Comparison of ENCODE assay signal across 31 cellular contexts in the genomic region with DNA sequence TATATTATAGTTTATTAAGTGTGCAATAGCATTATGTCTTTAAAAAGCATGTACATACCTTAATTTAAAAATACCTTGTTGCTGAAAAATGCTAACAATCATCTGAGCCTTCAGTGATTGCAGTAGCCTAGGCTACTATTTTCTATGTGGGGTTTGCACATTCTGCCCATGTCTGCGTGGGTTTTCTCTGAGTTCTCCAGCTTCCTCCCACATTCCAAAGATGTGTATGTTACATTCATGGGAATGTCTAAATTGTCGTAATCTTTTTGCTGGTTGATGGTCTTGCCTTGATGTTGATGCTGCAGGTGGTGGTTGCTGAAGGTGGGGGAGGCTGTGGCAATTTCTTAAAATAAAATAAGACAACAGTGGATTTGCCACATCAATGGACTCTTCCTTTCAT. TPM values are rescaled to one million over a fixed set of nuclear protein-coding genes. Genes with fewer than 3 reads are reported as not detected.
"Had no signal": no experiment of that assay in that cellular context is flagged by ENCODE, and none has a peak within 500 bp of the region (broad histone marks: within the 10 kb centered on the region; RNA-seq: fewer than 3 reads in every experiment).

No MANE protein-coding gene starts in this region.

- ATAC-seq: activated CD8-positive, alpha-beta memory T cell treated with anti-CD3 and anti-CD28 coated beads, Interleukin-2, amount 10 ng/mL, durations not matched to agents 7 days and 5 days; activated CD8-positive, alpha-beta T cell treated with anti-CD3 and anti-CD28 coated beads, Interleukin-2, amount 10 ng/mL, durations not matched to agents 7 days and 5 days; activated naive CD8-positive, alpha-beta T cell treated with anti-CD3 and anti-CD28 coated beads, Interleukin-2, amount 50 U/mL, for 24 hours had no signal

- DNase-seq: activated B cell treated with CpG ODN at 0.5 μM for 24 hours; activated CD4-positive, alpha-beta memory T cell treated with anti-CD3 and anti-CD28 coated beads, Interleukin-2, amount 10 ng/mL, durations not matched to agents 7 days and 5 days; activated CD4-positive, alpha-beta T cell treated with anti-CD3 and anti-CD28 coated beads for 4 hours; activated CD4-positive, alpha-beta T cell treated with anti-CD3 and anti-CD28 coated beads, Interleukin-2, amount 10 ng/mL, durations not matched to agents 24 days and 14 days; activated CD4-positive, alpha-beta T cell treated with anti-CD3 and anti-CD28 coated beads, Interleukin-2, amount 50 U/mL, for 1 hour; activated CD4-positive, alpha-beta T cell treated with anti-CD3 and anti-CD28 coated beads, Interleukin-2, amount 50 U/mL, for 4 hours; activated CD4-positive, CD25-positive, alpha-beta regulatory T cell treated with anti-CD3 and anti-CD28 coated beads, Interleukin-2, amount 50 U/mL, for 72 hours; activated CD8-positive, alpha-beta memory T cell treated with anti-CD3 and anti-CD28 coated beads for 24 hours; activated CD8-positive, alpha-beta memory T cell treated with anti-CD3 and anti-CD28 coated beads, Interleukin-2, amount 10 ng/mL, durations not matched to agents 7 days and 5 days; activated CD8-positive, alpha-beta memory T cell treated with anti-CD3 and anti-CD28 coated beads, Interleukin-2, amount 50 U/mL, for 48 hours; activated CD8-positive, alpha-beta T cell treated with anti-CD3 and anti-CD28 coated beads, Interleukin-2, amount 10 ng/mL, durations not matched to agents 7 days and 5 days; activated effector memory CD4-positive, alpha-beta T cell treated with Interleukin-2 at 50 U/mL for 16 hours; activated gamma-delta T cell; activated naive CD4-positive, alpha-beta T cell treated with anti-CD3 and anti-CD28 coated beads, Interleukin-2, amount 10 ng/mL, durations not matched to agents 7 days and 5 days; activated naive CD4-positive, alpha-beta T cell treated with Interleukin-2 at 50 U/mL for 16 hours; activated naive CD8-positive, alpha-beta T cell treated with anti-CD3 and anti-CD28 coated beads, Interleukin-2, amount 10 ng/mL, durations not matched to agents 7 days and 5 days; activated naive CD8-positive, alpha-beta T cell treated with anti-CD3 and anti-CD28 coated beads, Interleukin-2, amount 50 U/mL, for 24 hours; activated T-cell treated with anti-CD3 and anti-CD28 coated beads, Interleukin-2, amount 50 U/mL, for 24 hours; activated T-cell treated with anti-CD3 and anti-CD28 coated beads, Interleukin-2, amount 50 U/mL, for 48 hours; caudate nucleus; cerebellar nuclear complex; T-helper 1 cell; T-helper 2 cell; T-helper 9 cell had no signal

- H3K4me3 ChIP-seq: ascending aorta, cardiac muscle cell had no signal

- H3K36me3 ChIP-seq: ascending aorta, cardiac muscle cell had no signal

- H3K27me3 ChIP-seq: ascending aorta, cardiac muscle cell had no signal

- H3K27ac ChIP-seq: ascending aorta, cardiac muscle cell, VCaP had no signal

- H3K4me1 ChIP-seq: ascending aorta had no signal

RNA-seq across cellular contexts. Expression of gene AADACL3, which starts 12.5 kb away (rescaled TPM):
- total RNA-seq: activated B cell treated with CpG ODN at 0.5 μM for 24 hours; activated CD4-positive, alpha-beta memory T cell treated with anti-CD3 and anti-CD28 coated beads, Interleukin-2, amount 10 ng/mL, durations not matched to agents 7 days and 5 days; activated CD4-positive, alpha-beta T cell treated with anti-CD3 and anti-CD28 coated beads, Interleukin-2, amount 10 ng/mL, durations not matched to agents 24 days and 14 days; activated CD8-positive, alpha-beta memory T cell treated with anti-CD3 and anti-CD28 coated beads, Interleukin-2, amount 10 ng/mL, durations not matched to agents 7 days and 5 days; activated CD8-positive, alpha-beta T cell treated with anti-CD3 and anti-CD28 coated beads, Interleukin-2, amount 10 ng/mL, durations not matched to agents 7 days and 5 days; activated naive CD8-positive, alpha-beta T cell treated with anti-CD3 and anti-CD28 coated beads, Interleukin-2, amount 10 ng/mL, durations not matched to agents 7 days and 5 days; activated T-helper 2 cell treated with anti-CD3 and anti-CD28 coated beads, Interferon-gamma antibody, Interleukin-2, Interleukin-4, amounts not matched to agents 10 μg/mL and 5 μg/mL and 100 μg/mL, durations not matched to agents 14 hours and 24 hours and 36 hours; ascending aorta; bronchial epithelial cell; cardiac muscle cell; chondrocyte had no signal
- polyA plus RNA-seq: cardiac muscle cell had no signal

RNA-seq across cellular contexts. Expression of gene CFAP107, which starts 17.6 kb away (rescaled TPM):
- total RNA-seq: activated B cell treated with CpG ODN at 0.5 μM for 24 hours; activated CD4-positive, alpha-beta memory T cell treated with anti-CD3 and anti-CD28 coated beads, Interleukin-2, amount 10 ng/mL, durations not matched to agents 7 days and 5 days; activated CD4-positive, alpha-beta T cell treated with anti-CD3 and anti-CD28 coated beads, Interleukin-2, amount 10 ng/mL, durations not matched to agents 24 days and 14 days; activated CD8-positive, alpha-beta memory T cell treated with anti-CD3 and anti-CD28 coated beads, Interleukin-2, amount 10 ng/mL, durations not matched to agents 7 days and 5 days; activated CD8-positive, alpha-beta T cell treated with anti-CD3 and anti-CD28 coated beads, Interleukin-2, amount 10 ng/mL, durations not matched to agents 7 days and 5 days; activated naive CD8-positive, alpha-beta T cell treated with anti-CD3 and anti-CD28 coated beads, Interleukin-2, amount 10 ng/mL, durations not matched to agents 7 days and 5 days; activated T-helper 2 cell treated with anti-CD3 and anti-CD28 coated beads, Interferon-gamma antibody, Interleukin-2, Interleukin-4, amounts not matched to agents 10 μg/mL and 5 μg/mL and 100 μg/mL, durations not matched to agents 14 hours and 24 hours and 36 hours; ascending aorta; bronchial epithelial cell; cardiac muscle cell; chondrocyte had no signal
- polyA plus RNA-seq: cardiac muscle cell had no signal

RNA-seq across cellular contexts. Expression of gene PRAMEF12, which starts 45.1 kb away (rescaled TPM):
- total RNA-seq: activated B cell treated with CpG ODN at 0.5 μM for 24 hours; activated CD4-positive, alpha-beta memory T cell treated with anti-CD3 and anti-CD28 coated beads, Interleukin-2, amount 10 ng/mL, durations not matched to agents 7 days and 5 days; activated CD4-positive, alpha-beta T cell treated with anti-CD3 and anti-CD28 coated beads, Interleukin-2, amount 10 ng/mL, durations not matched to agents 24 days and 14 days; activated CD8-positive, alpha-beta memory T cell treated with anti-CD3 and anti-CD28 coated beads, Interleukin-2, amount 10 ng/mL, durations not matched to agents 7 days and 5 days; activated CD8-positive, alpha-beta T cell treated with anti-CD3 and anti-CD28 coated beads, Interleukin-2, amount 10 ng/mL, durations not matched to agents 7 days and 5 days; activated naive CD8-positive, alpha-beta T cell treated with anti-CD3 and anti-CD28 coated beads, Interleukin-2, amount 10 ng/mL, durations not matched to agents 7 days and 5 days; activated T-helper 2 cell treated with anti-CD3 and anti-CD28 coated beads, Interferon-gamma antibody, Interleukin-2, Interleukin-4, amounts not matched to agents 10 μg/mL and 5 μg/mL and 100 μg/mL, durations not matched to agents 14 hours and 24 hours and 36 hours; ascending aorta; bronchial epithelial cell; cardiac muscle cell; chondrocyte had no signal
- polyA plus RNA-seq: adipose tissue, cardiac muscle cell had no signal
